ENCODE assay signal across 25 cellular contexts in the genomic region with DNA sequence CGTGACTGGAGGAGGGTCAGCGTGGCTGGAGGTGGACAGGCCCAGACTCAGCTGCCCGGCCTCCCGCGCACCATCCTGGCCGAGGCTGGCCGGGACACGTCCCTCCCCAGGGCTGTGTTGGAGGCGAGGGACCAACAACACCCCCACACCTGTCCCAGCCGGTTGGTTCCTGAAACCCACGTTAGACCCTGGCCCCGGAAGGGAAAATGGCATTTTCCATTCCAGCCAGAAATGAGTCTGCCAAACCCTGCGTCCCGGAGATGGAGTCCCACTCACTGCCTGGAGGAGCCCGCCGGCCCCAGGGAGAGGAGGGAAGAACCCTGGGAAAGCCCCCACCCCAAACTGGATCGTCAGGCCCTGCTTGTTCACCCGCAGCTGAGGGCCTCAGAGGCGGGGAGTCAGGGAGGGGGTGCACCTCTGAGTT. TPM values are rescaled to one million over a fixed set of nuclear protein-coding genes. Genes with fewer than 3 reads are reported as not detected.
DNase-seq lines count a peak whose midpoint lies in the region; TF ChIP-seq lines count a peak whose summit lies in the region.
"Had no signal": no experiment of that assay in that cellular context is flagged by ENCODE, and none has a peak within 500 bp of the region (broad histone marks: within the 10 kb centered on the region; RNA-seq: fewer than 3 reads in every experiment).

No MANE protein-coding gene starts in this region.

- CTCF ChIA-PET in activated CD4-positive, alpha-beta memory T cell treated with anti-CD3 and anti-CD28 coated beads, Interleukin-2, amount 10 ng/mL, durations not matched to agents 7 days and 5 days (lab: Charles Lee), result interaction anchor here (0.8 kb wide), 1 partner anchor 116 kb away, joined by 3 read pairs; no protein-coding TSS in a partner anchor

- no peak overlapping the region for H3T11ph ChIP-seq in H9 (ENCODE audit: low read length)

- H3K27ac Mint-ChIP-seq in H9, result no peak overlapping the region
- no peak overlapping the region for H3K27ac Mint-ChIP-seq in glutamatergic neuron (ENCODE audit: unreplicated experiment)
- no peak overlapping the region for H3K27ac Mint-ChIP-seq in activated CD4-positive, alpha-beta memory T cell treated with anti-CD3 and anti-CD28 coated beads, Interleukin-2, amount 10 ng/mL, durations not matched to agents 7 days and 5 days
- H3K27ac Mint-ChIP-seq: activated naive CD4-positive, alpha-beta T cell treated with anti-CD3 and anti-CD28 coated beads, Interleukin-2, amount 10 ng/mL, durations not matched to agents 7 days and 5 days; immature natural killer cell; naive thymus-derived CD4-positive, alpha-beta T cell; stimulated activated naive CD8-positive, alpha-beta T cell treated with anti-CD3 and anti-CD28 coated beads, Interleukin-15, Interleukin-2, amounts not matched to agents 100 ng/mL and 50 ng/mL, for 24 hours had no signal

- H3K79me2 ChIP-seq in H9 (ENCODE audit: insufficient read depth, low read length) (no peaks in the 10 kb centered on the region), smooth muscle cell (ENCODE audit: low read depth) (peaks cover under 1% of the 10 kb centered on the region)

- H3K4me1 Mint-ChIP-seq in H9 (peaks cover 2 to 21% of the 10 kb centered on the region in 2 experiments), glutamatergic neuron (ENCODE audit: low read depth, unreplicated experiment) (peaks cover 4% of the 10 kb centered on the region)
- peaks cover 5% of the 10 kb centered on the region for H3K4me1 Mint-ChIP-seq in activated CD4-positive, alpha-beta memory T cell treated with anti-CD3 and anti-CD28 coated beads, Interleukin-2, amount 10 ng/mL, durations not matched to agents 7 days and 5 days

- H2BK15ac ChIP-seq in H9 (ENCODE audit: low read depth, low read length), result no peak overlapping the region

- no peaks in the 10 kb centered on the region for H3K36me3 ChIP-seq in smooth muscle cell (ENCODE audit: low read depth)
- H3K36me3 ChIP-seq: ascending aorta, tibial nerve had no signal

- H3K36me3 Mint-ChIP-seq in H9 (ENCODE audit: insufficient read depth in 1 of 3, low read depth in 3 of 3) (no peaks in the 10 kb centered on the region; a peak in 1 of 7 replicates), glutamatergic neuron (ENCODE audit: unreplicated experiment) (no peaks in the 10 kb centered on the region)
- no peaks in the 10 kb centered on the region for H3K36me3 Mint-ChIP-seq in activated CD4-positive, alpha-beta memory T cell treated with anti-CD3 and anti-CD28 coated beads, Interleukin-2, amount 10 ng/mL, durations not matched to agents 7 days and 5 days (ENCODE audit: low read depth)
- H3K36me3 Mint-ChIP-seq: immature natural killer cell; naive thymus-derived CD4-positive, alpha-beta T cell had no signal

- H2BK5ac ChIP-seq in H9 (ENCODE audit: insufficient read length, low read length), result no peak overlapping the region

- peaks cover 3% of the 10 kb centered on the region for H3K23me2 ChIP-seq in H9 (ENCODE audit: insufficient read length, low read depth, low read length, poor library complexity, severe bottlenecking)

- no peak overlapping the region for H4K8ac ChIP-seq in H9 (replicated peaks; ENCODE audit: insufficient read length, low read depth, low read length)

- no peak overlapping the region for H3K23ac ChIP-seq in H9 (ENCODE audit: insufficient read length, low read depth, low read length)

- H2AK5ac ChIP-seq in H9 (ENCODE audit: insufficient read length, low read length), result no peak overlapping the region

- DNase-seq in H9 (no peak), glutamatergic neuron (peak; percentile 29), smooth muscle cell (lab: John Stamatoyannopoulos, UW; ENCODE audit: unreplicated experiment) (no peak), nucleus accumbens (lab: John Stamatoyannopoulos, UW) (no peak)
- no peak for DNase-seq in activated CD4-positive, alpha-beta memory T cell treated with anti-CD3 and anti-CD28 coated beads, Interleukin-2, amount 10 ng/mL, durations not matched to agents 7 days and 5 days
- DNase-seq: activated CD8-positive, alpha-beta memory T cell treated with anti-CD3 and anti-CD28 coated beads for 24 hours; activated naive CD4-positive, alpha-beta T cell treated with anti-CD3 and anti-CD28 coated beads, Interleukin-2, amount 10 ng/mL, durations not matched to agents 7 days and 5 days; activated T-cell treated with anti-CD3 and anti-CD28 coated beads, Interleukin-2, amount 50 U/mL, for 48 hours; COR-L47; GOT3; head of caudate nucleus; immature natural killer cell; naive thymus-derived CD4-positive, alpha-beta T cell; NCI-H1105 treated with DMSO at 0.1 percent for 48 hours; NCI-H2081 treated with DMSO at 0.1 percent for 48 hours; NCI-H510A; posterior cingulate gyrus; T1000 had no signal

- H3K27me3 Mint-ChIP-seq in H9 (ENCODE audit: low read depth), result no peaks in the 10 kb centered on the region
- H3K27me3 Mint-ChIP-seq in glutamatergic neuron (ENCODE audit: unreplicated experiment), result peaks cover 10% of the 10 kb centered on the region
- H3K27me3 Mint-ChIP-seq in activated CD4-positive, alpha-beta memory T cell treated with anti-CD3 and anti-CD28 coated beads, Interleukin-2, amount 10 ng/mL, durations not matched to agents 7 days and 5 days, result no peaks in the 10 kb centered on the region
- H3K27me3 Mint-ChIP-seq: naive thymus-derived CD4-positive, alpha-beta T cell; stimulated activated naive CD8-positive, alpha-beta T cell treated with anti-CD3 and anti-CD28 coated beads, Interleukin-15, Interleukin-2, amounts not matched to agents 100 ng/mL and 50 ng/mL, for 24 hours had no signal

- H3K4me3 ChIP-seq in smooth muscle cell, result no peak overlapping the region
- H3K4me3 ChIP-seq: ascending aorta, lung, tibial nerve had no signal

- H3K4me2 ChIP-seq in H9 (ENCODE audit: insufficient read depth, insufficient read length, low read length) (no peak overlapping the region), smooth muscle cell (peak overlapping the region; percentile 61)

- POLR2A ChIA-PET in activated CD4-positive, alpha-beta memory T cell treated with anti-CD3 and anti-CD28 coated beads, Interleukin-2, amount 10 ng/mL, durations not matched to agents 7 days and 5 days (lab: Charles Lee), result no interaction called here

- H2AFZ ChIP-seq in H9 (ENCODE audit: low read length) (no peak overlapping the region), smooth muscle cell (ENCODE audit: low read depth) (no peak overlapping the region)

- no peaks in the 10 kb centered on the region for H3K9me3 Mint-ChIP-seq in H9
- H3K9me3 Mint-ChIP-seq in glutamatergic neuron (ENCODE audit: unreplicated experiment), result peaks cover 14% of the 10 kb centered on the region
- no peaks in the 10 kb centered on the region for H3K9me3 Mint-ChIP-seq in activated CD4-positive, alpha-beta memory T cell treated with anti-CD3 and anti-CD28 coated beads, Interleukin-2, amount 10 ng/mL, durations not matched to agents 7 days and 5 days
- H3K9me3 Mint-ChIP-seq: activated naive CD4-positive, alpha-beta T cell treated with anti-CD3 and anti-CD28 coated beads, Interleukin-2, amount 10 ng/mL, durations not matched to agents 7 days and 5 days; immature natural killer cell; naive thymus-derived CD4-positive, alpha-beta T cell; stimulated activated naive CD8-positive, alpha-beta T cell treated with anti-CD3 and anti-CD28 coated beads, Interleukin-15, Interleukin-2, amounts not matched to agents 100 ng/mL and 50 ng/mL, for 24 hours had no signal

- H3K27ac ChIP-seq in H9 (ENCODE audit: insufficient read length, low read depth, low read length) (no peak overlapping the region), smooth muscle cell (ENCODE audit: low read depth) (peak overlapping the region; percentile 74)
- H3K27ac ChIP-seq: ascending aorta, RWPE1, tibial nerve had no signal

- H3K14ac ChIP-seq in H9 (ENCODE audit: insufficient read depth, low read length), result peak overlapping the region; percentile 52; the same call in 1 of the 2 replicates

- no peak overlapping the region for H3K4ac ChIP-seq in H9 (ENCODE audit: low read depth, low read length)

- no peak overlapping the region for H2BK20ac ChIP-seq in H9 (ENCODE audit: low read depth, low read length, poor library complexity, severe bottlenecking)

- no peak overlapping the region for H2BK12ac ChIP-seq in H9 (ENCODE audit: insufficient read length, low read depth, low read length)

- H4K5ac ChIP-seq in H9 (ENCODE audit: insufficient read length, low read depth, low read length), result no peak overlapping the region

- peaks cover 17% of the 10 kb centered on the region for H3F3A ChIP-seq in smooth muscle cell (ENCODE audit: low read depth)

- TF ChIP-seq CTCF in H9 (conservative IDR thresholded peaks at IDR 0.05) (no peak), glutamatergic neuron (IDR thresholded peaks at IDR 0.05; ENCODE audit: partially characterized antibody, unreplicated experiment) (no peak), smooth muscle cell (IDR thresholded peaks at IDR 0.05; ENCODE audit: borderline replicate concordance, insufficient read depth, poor library complexity, severe bottlenecking) (no peak)

- H3K4me1 ChIP-seq in H9 (ENCODE audit: insufficient read depth, low read length) (no peaks in the 10 kb centered on the region), smooth muscle cell (ENCODE audit: low read depth) (peaks cover 21% of the 10 kb centered on the region)

- no peak overlapping the region for H2BK120ac ChIP-seq in H9 (ENCODE audit: low read depth, low read length, poor library complexity, severe bottlenecking)

- no peak overlapping the region for H3K9ac ChIP-seq in H9 (ENCODE audit: extremely low read depth, insufficient read length, low read length)
- H3K9ac ChIP-seq in smooth muscle cell (ENCODE audit: low read depth), result no peak overlapping the region

- H3K56ac ChIP-seq in H9 (ENCODE audit: insufficient read length, low read depth, low read length), result no peak overlapping the region

- H3K4me3 Mint-ChIP-seq in H9 (no peak overlapping the region), glutamatergic neuron (ENCODE audit: unreplicated experiment) (no peak overlapping the region)
- no peak overlapping the region for H3K4me3 Mint-ChIP-seq in activated CD4-positive, alpha-beta memory T cell treated with anti-CD3 and anti-CD28 coated beads, Interleukin-2, amount 10 ng/mL, durations not matched to agents 7 days and 5 days
- H3K4me3 Mint-ChIP-seq: activated naive CD4-positive, alpha-beta T cell treated with anti-CD3 and anti-CD28 coated beads, Interleukin-2, amount 10 ng/mL, durations not matched to agents 7 days and 5 days; immature natural killer cell; naive thymus-derived CD4-positive, alpha-beta T cell; stimulated activated naive CD8-positive, alpha-beta T cell treated with anti-CD3 and anti-CD28 coated beads, Interleukin-15, Interleukin-2, amounts not matched to agents 100 ng/mL and 50 ng/mL, for 24 hours had no signal

- peak overlapping the region; percentile 19 for H3K18ac ChIP-seq in H9 (ENCODE audit: insufficient read length, low read depth, low read length)

- no peaks in the 10 kb centered on the region for H3K27me3 ChIP-seq in H9 (ENCODE audit: insufficient read depth, low read length)
- no peaks in the 10 kb centered on the region for H3K27me3 ChIP-seq in smooth muscle cell (ENCODE audit: low read depth)
- H3K27me3 ChIP-seq: ascending aorta, tibial nerve had no signal

- no peak overlapping the region for H4K91ac ChIP-seq in H9 (ENCODE audit: insufficient read length, low read depth, low read length)

- WGBS in H9 (ENCODE audit: extremely low coverage, insufficient read length, low lambda C conversion rate), result no CpG with 5 or more reads among the region's 19 CpGs
- WGBS in smooth muscle cell (ENCODE audit: low lambda C conversion rate), result 66% methylated on average over 17 of the region's 19 CpGs

- no peaks in the 10 kb centered on the region for H4K20me1 ChIP-seq in H9 (ENCODE audit: control insufficient read depth, insufficient read depth, insufficient read length)
- no peaks in the 10 kb centered on the region for H4K20me1 ChIP-seq in smooth muscle cell (ENCODE audit: low read depth)

- no peaks in the 10 kb centered on the region for H3K79me1 ChIP-seq in H9 (ENCODE audit: insufficient read depth, low read depth, low read length, poor library complexity, severe bottlenecking)

- H3K9me3 ChIP-seq in H9 (ENCODE audit: control insufficient read depth, low read depth, low read length) (no peaks in the 10 kb centered on the region), smooth muscle cell (replicated peaks; ENCODE audit: low read depth) (no peaks in the 10 kb centered on the region)
- H3K9me3 ChIP-seq: ascending aorta, tibial nerve had no signal

RNA-seq across cellular contexts. Expression of a gene that starts 4.8 kb away (rescaled TPM):
- 94.7 and 101 TPM in 2 replicates for total RNA-seq in H9 (2021)
- total RNA-seq in glutamatergic neuron (ENCODE audit: unreplicated experiment), result 52.1 TPM
- total RNA-seq in smooth muscle cell, result 33.8 and 69.4 TPM in 2 replicates
- 153 and 160 TPM in 2 replicates for polyA plus RNA-seq in smooth muscle cell
- total RNA-seq in activated CD4-positive, alpha-beta memory T cell treated with anti-CD3 and anti-CD28 coated beads, Interleukin-2, amount 10 ng/mL, durations not matched to agents 7 days and 5 days, result 10 to 100 TPM; 42.0 to 44.3 TPM

RNA-seq across cellular contexts. Expression of a gene that starts 20.9 kb away (rescaled TPM):
- total RNA-seq in H9 (2021) (1.0 and 1.4 TPM in 2 replicates), glutamatergic neuron (ENCODE audit: unreplicated experiment) (0.93 TPM), smooth muscle cell (1.2 and 12.6 TPM in 2 replicates)
- polyA plus RNA-seq in smooth muscle cell, result 1.2 and 3.6 TPM in 2 replicates
- under 1 TPM in 1 of 2 experiments, not detected in 1; 0.08 TPM for total RNA-seq in activated CD4-positive, alpha-beta memory T cell treated with anti-CD3 and anti-CD28 coated beads, Interleukin-2, amount 10 ng/mL, durations not matched to agents 7 days and 5 days
- total RNA-seq: ascending aorta, Daoy had no signal
- polyA plus RNA-seq: immature natural killer cell; naive thymus-derived CD4-positive, alpha-beta T cell had no signal

RNA-seq across cellular contexts. Expression of a gene that starts 41.6 kb away (rescaled TPM):
- total RNA-seq in H9 (2021) (169 and 171 TPM in 2 replicates), glutamatergic neuron (ENCODE audit: unreplicated experiment) (222 TPM), smooth muscle cell (112 and 133 TPM in 2 replicates)
- 232 and 301 TPM in 2 replicates for polyA plus RNA-seq in smooth muscle cell
- 100 to 1,000 TPM; 181 TPM for total RNA-seq in activated CD4-positive, alpha-beta memory T cell treated with anti-CD3 and anti-CD28 coated beads, Interleukin-2, amount 10 ng/mL, durations not matched to agents 7 days and 5 days

RNA-seq across cellular contexts. Expression of a gene that starts 42.0 kb away (rescaled TPM):
- total RNA-seq in H9 (2021) (not detected in 2 replicates), glutamatergic neuron (ENCODE audit: unreplicated experiment) (not detected), smooth muscle cell (not detected in 2 replicates)
- not detected in 2 replicates for polyA plus RNA-seq in smooth muscle cell
- not detected for total RNA-seq in activated CD4-positive, alpha-beta memory T cell treated with anti-CD3 and anti-CD28 coated beads, Interleukin-2, amount 10 ng/mL, durations not matched to agents 7 days and 5 days
- total RNA-seq: ascending aorta; chondrocyte; Daoy; lung; naive thymus-derived CD4-positive, alpha-beta T cell; tibial nerve had no signal
- polyA plus RNA-seq: immature natural killer cell; lung; naive thymus-derived CD4-positive, alpha-beta T cell had no signal

RNA-seq across cellular contexts. Expression of a gene that starts 47.1 kb away (rescaled TPM):
- total RNA-seq in H9 (2021), result 524 and 529 TPM in 2 replicates
- total RNA-seq in glutamatergic neuron (ENCODE audit: unreplicated experiment), result 117 TPM
- 150 and 155 TPM in 2 replicates for total RNA-seq in smooth muscle cell
- 392 and 404 TPM in 2 replicates for polyA plus RNA-seq in smooth muscle cell
- total RNA-seq in activated CD4-positive, alpha-beta memory T cell treated with anti-CD3 and anti-CD28 coated beads, Interleukin-2, amount 10 ng/mL, durations not matched to agents 7 days and 5 days, result 100 to 1,000 TPM; 513 to 519 TPM
